ENCODE assay signal across 8 cellular contexts in genomic region chr13:98571955-98572662, GRCh38. TPM values are rescaled to one million over a fixed set of nuclear protein-coding genes. Genes with fewer than 3 reads are reported as not detected.
DNase-seq lines count a peak whose midpoint lies in the region; FAIRE-seq and TF ChIP-seq lines count a peak whose summit lies in the region.

No MANE protein-coding gene starts in this region.

- no peak overlapping the region for H4K8ac ChIP-seq in trophoblast cell (ENCODE audit: low read depth, low read length)

- peak; percentile 11 for DNase-seq in stimulated activated CD4-positive, alpha-beta T cell treated with anti-CD3 and anti-CD28 coated beads, Interleukin-1b, Interleukin-23, amount 100 ng/mL, for 48 hours
- DNase-seq in stimulated activated CD4-positive, alpha-beta T cell treated with anti-CD3 and anti-CD28 coated beads, Interleukin-2, amount 100 ng/mL, for 24 hours, result no peak
- DNase-seq in RWPE1 (ENCODE audit: low spot score) (no peak), endodermal cell (no peak), trophoblast cell (no peak), GOT3 (lab: John Stamatoyannopoulos, UW) (no peak), SIG-M5 (lab: John Stamatoyannopoulos, UW) (no peak), D721Med (ENCODE audit: insufficient read length, low spot score) (no peak)

- peak overlapping the region; percentile 12 for H3K4ac ChIP-seq in trophoblast cell (ENCODE audit: low read depth, low read length)

- no peak for FAIRE-seq in D721Med (lab: Jason Lieb, UNC)

- no peak overlapping the region for H2BK5ac ChIP-seq in trophoblast cell (ENCODE audit: low read depth, low read length, poor library complexity)

- no peak overlapping the region for H3K4me2 ChIP-seq in trophoblast cell (ENCODE audit: low read length)

- peaks cover 34% of the 10 kb centered on the region for H3K79me2 ChIP-seq in trophoblast cell (ENCODE audit: control insufficient read depth, insufficient read depth, low read length, poor library complexity)

- H3K27me3 Mint-ChIP-seq in endodermal cell (ENCODE audit: insufficient read depth), result no peaks in the 10 kb centered on the region

- H3K27ac Mint-ChIP-seq in endodermal cell, result peak overlapping the region; percentile 11

- H3K9me3 Mint-ChIP-seq in endodermal cell, result no peaks in the 10 kb centered on the region

- POLR2A ChIA-PET in RWPE1 (lab: Yijun Ruan, JAX; ENCODE audit: low non-redundant PET), result interaction anchor here (0.6 kb wide), 1 partner anchor 55 kb away, joined by 5 read pairs; no protein-coding TSS in a partner anchor

- H2AK5ac ChIP-seq in trophoblast cell (ENCODE audit: low read length), result no peak overlapping the region

- no peak overlapping the region for H3K18ac ChIP-seq in trophoblast cell (ENCODE audit: low read length)

- H3K27me3 ChIP-seq in endodermal cell (ENCODE audit: control insufficient read depth, insufficient read depth, low read length, poor library complexity, severe bottlenecking) (no peaks in the 10 kb centered on the region), trophoblast cell (ENCODE audit: insufficient read depth, low read length) (no peaks in the 10 kb centered on the region)

- H2AFZ ChIP-seq in trophoblast cell (ENCODE audit: insufficient read depth, low read length, poor library complexity), result no peak overlapping the region

- H3K4me3 ChIP-seq in endodermal cell (ENCODE audit: low read length) (no peak overlapping the region), trophoblast cell (ENCODE audit: low read depth, low read length) (no peak overlapping the region)

- H2BK120ac ChIP-seq in trophoblast cell (ENCODE audit: insufficient read depth, low read length, poor library complexity), result no peak overlapping the region

- peaks cover 53% of the 10 kb centered on the region for H3K4me1 Mint-ChIP-seq in endodermal cell

- H3K14ac ChIP-seq in trophoblast cell (ENCODE audit: low read length), result no peak overlapping the region

- no peak overlapping the region for H3K4me3 Mint-ChIP-seq in endodermal cell

- H2BK12ac ChIP-seq in trophoblast cell (ENCODE audit: low read length), result no peak overlapping the region

- H3K4me1 ChIP-seq in endodermal cell (ENCODE audit: control insufficient read depth, insufficient read depth, low read length) (no peaks in the 10 kb centered on the region), trophoblast cell (ENCODE audit: control insufficient read depth in 1 of 2, insufficient read depth in 2 of 2, low read length in 2 of 2) (peaks cover 5 to 16% of the 10 kb centered on the region in 2 experiments)

- peaks cover 10% of the 10 kb centered on the region for H3K36me3 Mint-ChIP-seq in endodermal cell (ENCODE audit: low read depth)

- peak overlapping the region; percentile 62 for H3K23ac ChIP-seq in trophoblast cell (ENCODE audit: low read length)

- H3K9ac ChIP-seq in endodermal cell (ENCODE audit: extremely low read depth, low read length, poor library complexity, severe bottlenecking), result no peak overlapping the region
- no peak overlapping the region for H3K9ac ChIP-seq in trophoblast cell (ENCODE audit: low read length)

- no peak overlapping the region for H4K91ac ChIP-seq in trophoblast cell (ENCODE audit: low read depth, low read length)

- H4K12ac ChIP-seq in trophoblast cell (ENCODE audit: low read depth, low read length), result no peak overlapping the region

- H3K9me3 ChIP-seq in endodermal cell (ENCODE audit: control insufficient read depth, low read length) (no peaks in the 10 kb centered on the region), trophoblast cell (ENCODE audit: insufficient read depth, low read depth, low read length) (no peaks in the 10 kb centered on the region)

- CTCF ChIA-PET in RWPE1 (lab: Yijun Ruan, JAX), result interaction anchor here (0.6 to 1.2 kb wide), 2 partner anchors 81 to 85 kb away, joined by 3 to 4 read pairs; no protein-coding TSS in a partner anchor

- H3K79me1 ChIP-seq in trophoblast cell (ENCODE audit: low read length), result peaks cover 8% of the 10 kb centered on the region

- 92% methylated on average over 6 to 11 of the region's 11 CpGs for WGBS in endodermal cell (ENCODE audit: insufficient coverage in 1 of 2, insufficient read length in 1 of 2), 2 experiments
- WGBS in trophoblast cell (ENCODE audit: extremely low coverage, insufficient coverage, insufficient read length), result no CpG with 5 or more reads among the region's 11 CpGs

- no peak for TF ChIP-seq CTCF in RWPE1 (conservative IDR thresholded peaks at IDR 0.05; ENCODE audit: low read depth)
- TF ChIP-seq CTCF in endodermal cell (conservative IDR thresholded peaks at IDR 0.05), result no peak
- TF ChIP-seq CTCF in D721Med (IDR thresholded peaks at IDR 0.05; ENCODE audit: insufficient read depth, missing control alignments), result no peak

- H3K36me3 ChIP-seq in endodermal cell (ENCODE audit: control insufficient read depth, insufficient read depth, low read length), result peaks cover 15% of the 10 kb centered on the region
- H3K36me3 ChIP-seq in trophoblast cell (ENCODE audit: control insufficient read depth in 1 of 2, insufficient read depth in 2 of 2, low read length in 2 of 2), result peaks cover 0 to 5% of the 10 kb centered on the region in 2 experiments

- H3K27ac ChIP-seq in RWPE1, result peak overlapping the region; percentile 82
- no peak overlapping the region for H3K27ac ChIP-seq in endodermal cell (ENCODE audit: low read depth, low read length)
- no peak overlapping the region for H3K27ac ChIP-seq in trophoblast cell (ENCODE audit: low read depth, low read length)

RNA-seq across cellular contexts. Expression of gene STK24, which starts 4.8 kb away (rescaled TPM):
- 100 to 1,000 TPM; 115 to 125 TPM for total RNA-seq in endodermal cell
- 109 TPM for polyA plus RNA-seq in endodermal cell (2013, experiment 1 of 2)
- 110 TPM for polyA plus RNA-seq in endodermal cell (2013, experiment 2 of 2)
- 105 and 107 TPM in 2 replicates for polyA plus RNA-seq in trophoblast cell (2013)
